ENCODE assay signal across 19 cellular contexts in genomic region chr1:61523219-61523618, GRCh38.
"Had no signal": no experiment of that assay in that cellular context is flagged by ENCODE, and none has a peak within 500 bp of the region (broad histone marks: within the 10 kb centered on the region; RNA-seq: fewer than 3 reads in every experiment).

No MANE protein-coding gene starts in this region.

- H3K4me1 Mint-ChIP-seq: endodermal cell; immature natural killer cell; naive B cell; stimulated activated naive B cell treated with anti-CD40 and anti-IgM and Interleukin-4, amounts not matched to agents 10 μg/mL and 1 μg/mL and 100 μg/mL, for 72 hours had no signal

- H3K27ac Mint-ChIP-seq: endodermal cell; immature natural killer cell; stimulated activated naive B cell treated with anti-CD40 and anti-IgM and Interleukin-4, amounts not matched to agents 10 μg/mL and 1 μg/mL and 100 μg/mL, for 72 hours had no signal

- ATAC-seq: gastrocnemius medialis; left colon; stimulated activated naive B cell treated with anti-CD40 and anti-IgM and Interleukin-4, amounts not matched to agents 10 μg/mL and 1 μg/mL and 100 μg/mL, for 72 hours had no signal

- H3K36me3 ChIP-seq: colonic mucosa, gastrocnemius medialis, sigmoid colon, stomach, thoracic aorta, transverse colon had no signal

- DNase-seq: colonic mucosa; dermis blood vessel endothelial cell; endodermal cell; erythroblast; gastrocnemius medialis; immature natural killer cell; left colon; mesendoderm; naive B cell; sigmoid colon; stimulated activated CD4-positive, alpha-beta T cell treated with anti-CD3 and anti-CD28 coated beads, Interleukin-2, amount 100 ng/mL, for 24 hours; stimulated activated CD4-positive, alpha-beta T cell treated with anti-CD3 and anti-CD28 coated beads, Interleukin-4, amount 100 ng/mL, for 4 hours; stimulated activated naive B cell treated with anti-CD40 and anti-IgM and Interleukin-4, amounts not matched to agents 10 μg/mL and 1 μg/mL and 100 μg/mL, for 72 hours; stomach; substantia nigra; transverse colon had no signal

- H3K27me3 Mint-ChIP-seq: stimulated activated naive B cell treated with anti-CD40 and anti-IgM and Interleukin-4, amounts not matched to agents 10 μg/mL and 1 μg/mL and 100 μg/mL, for 72 hours had no signal

- H3K27me3 ChIP-seq: colonic mucosa, gastrocnemius medialis, sigmoid colon, stomach, transverse colon had no signal

- H3K4me3 ChIP-seq: colonic mucosa, gastrocnemius medialis, sigmoid colon, skin epidermis, stomach, thoracic aorta, transverse colon had no signal

- H3K27ac ChIP-seq: colonic mucosa, gastrocnemius medialis, sigmoid colon, skin epidermis, stomach, thoracic aorta, transverse colon had no signal

- H3K9me3 ChIP-seq: colonic mucosa, gastrocnemius medialis, sigmoid colon, stomach, thoracic aorta, transverse colon had no signal

- H3K9me3 Mint-ChIP-seq: endodermal cell; immature natural killer cell; naive B cell; nephron; stimulated activated naive B cell treated with anti-CD40 and anti-IgM and Interleukin-4, amounts not matched to agents 10 μg/mL and 1 μg/mL and 100 μg/mL, for 72 hours had no signal

- H3K4me3 Mint-ChIP-seq: endodermal cell; immature natural killer cell; naive B cell; nephron; stimulated activated naive B cell treated with anti-CD40 and anti-IgM and Interleukin-4, amounts not matched to agents 10 μg/mL and 1 μg/mL and 100 μg/mL, for 72 hours had no signal

- H3K36me3 Mint-ChIP-seq: immature natural killer cell; naive B cell; stimulated activated naive B cell treated with anti-CD40 and anti-IgM and Interleukin-4, amounts not matched to agents 10 μg/mL and 1 μg/mL and 100 μg/mL, for 72 hours had no signal

- H3K4me1 ChIP-seq: colonic mucosa, gastrocnemius medialis, sigmoid colon, stomach, transverse colon had no signal
